Comparison of ENCODE assay signal across 32 cellular contexts in the genomic region with DNA sequence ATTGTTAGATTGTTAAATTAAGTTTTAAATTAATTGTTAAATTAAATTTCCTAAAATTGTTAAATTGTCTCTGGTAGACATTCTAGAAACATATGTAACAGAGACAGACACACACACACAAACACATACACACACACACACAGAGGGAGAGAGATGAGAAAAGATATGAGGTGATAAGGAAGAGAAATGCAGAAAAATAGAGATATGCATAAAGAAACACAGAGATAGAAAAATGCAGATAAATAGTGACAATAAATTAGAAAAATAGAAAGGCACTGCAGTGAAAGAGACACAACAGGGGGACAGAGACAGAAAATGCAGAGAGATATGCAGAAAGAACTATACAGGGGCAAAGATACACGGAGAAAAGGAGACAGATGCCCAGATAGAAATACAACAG.
"Had no signal": no experiment of that assay in that cellular context is flagged by ENCODE, and none has a peak within 500 bp of the region (broad histone marks: within the 10 kb centered on the region; RNA-seq: fewer than 3 reads in every experiment).

No MANE protein-coding gene starts in this region.

- DNase-seq: activated B cell treated with CpG ODN at 0.5 μM for 24 hours; activated CD4-positive, alpha-beta memory T cell treated with anti-CD3 and anti-CD28 coated beads for 36 hours; activated CD4-positive, alpha-beta T cell treated with anti-CD3 and anti-CD28 coated beads for 4 hours; activated CD4-positive, alpha-beta T cell treated with anti-CD3 and anti-CD28 coated beads, Interleukin-2, amount 10 ng/mL, durations not matched to agents 24 days and 14 days; activated CD4-positive, alpha-beta T cell treated with anti-CD3 and anti-CD28 coated beads, Interleukin-2, amount 50 U/mL, for 1 hour; activated CD4-positive, alpha-beta T cell treated with anti-CD3 and anti-CD28 coated beads, Interleukin-2, amount 50 U/mL, for 4 hours; activated CD4-positive, CD25-positive, alpha-beta regulatory T cell treated with anti-CD3 and anti-CD28 coated beads, Interleukin-2, amount 50 U/mL, for 72 hours; activated CD8-positive, alpha-beta memory T cell treated with anti-CD3 and anti-CD28 coated beads, Interleukin-2, amount 50 U/mL, for 4 hours; activated CD8-positive, alpha-beta T cell treated with anti-CD3 and anti-CD28 coated beads for 36 hours; activated gamma-delta T cell; activated naive CD4-positive, alpha-beta T cell treated with anti-CD3 and anti-CD28 coated beads, Interleukin-2, amount 10 ng/mL, durations not matched to agents 7 days and 5 days; activated naive CD4-positive, alpha-beta T cell treated with Interleukin-2 at 50 U/mL for 16 hours; activated naive CD8-positive, alpha-beta T cell treated with anti-CD3 and anti-CD28 coated beads, Interleukin-2, amount 50 U/mL, for 24 hours; activated T-cell treated with anti-CD3 and anti-CD28 coated beads for 4 hours; activated T-cell treated with anti-CD3 and anti-CD28 coated beads, Interleukin-2, amount 50 U/mL, for 1 hour; activated T-cell treated with anti-CD3 and anti-CD28 coated beads, Interleukin-2, amount 50 U/mL, for 4 hours; activated T-cell treated with anti-CD3 and anti-CD28 coated beads, Interleukin-2, amount 50 U/mL, for 72 hours; amygdala; anterior cingulate cortex; central memory CD4-positive, alpha-beta T cell; T-helper 1 cell; T-helper 2 cell; T-helper 9 cell had no signal

- H3K27me3 ChIP-seq: ascending aorta had no signal

- H3K9me3 ChIP-seq: ascending aorta had no signal

- H3K27ac ChIP-seq: ascending aorta, VCaP had no signal

- H3K9me3 Mint-ChIP-seq: activated B cell treated with CpG ODN at 0.5 μM for 24 hours; activated CD4-positive, alpha-beta memory T cell treated with anti-CD3 and anti-CD28 coated beads for 36 hours; activated CD4-positive, alpha-beta T cell treated with anti-CD3 and anti-CD28 coated beads, Interleukin-2, amount 10 ng/mL, durations not matched to agents 24 days and 14 days; activated CD8-positive, alpha-beta T cell treated with anti-CD3 and anti-CD28 coated beads for 36 hours; activated naive CD4-positive, alpha-beta T cell treated with anti-CD3 and anti-CD28 coated beads, Interleukin-2, amount 10 ng/mL, durations not matched to agents 7 days and 5 days; activated naive CD4-positive, alpha-beta T cell treated with anti-CD3 and anti-CD28 coated beads, Interleukin-2, amount 50 U/mL, for 24 hours; activated naive CD8-positive, alpha-beta T cell treated with anti-CD3 and anti-CD28 coated beads, Interleukin-2, amount 50 U/mL, for 24 hours; activated T-cell treated with anti-CD3 and anti-CD28 coated beads, Interleukin-2, amount 50 U/mL, for 4 hours; activated T-helper 1 cell treated with anti-CD3 and anti-CD28 coated beads, Interleukin-12 subunit alpha, Interleukin-12 subunit beta, Interleukin-2, Interleukin-4 antibody, amounts not matched to agents 30 ng/mL and 10 ng/mL and 1 ng/mL, durations not matched to agents 14 hours and 24 hours and 36 hours; activated T-helper 17 cell treated with anti-CD3 and anti-CD28 coated beads, Interleukin-2, amount 50 U/mL, for 72 hours; T-helper 1 cell treated with Interleukin-12 subunit alpha and Interleukin-12 subunit beta and Interleukin-4 antibody, amounts not matched to agents 30 μg/mL and 1 μg/mL, for 36 hours; T-helper 2 cell treated with Interferon-gamma antibody and Interleukin-4, amounts not matched to agents 5 μg/mL and 100 μg/mL, for 36 hours had no signal

- ATAC-seq: activated CD8-positive, alpha-beta T cell treated with anti-CD3 and anti-CD28 coated beads for 36 hours; activated naive CD8-positive, alpha-beta T cell treated with anti-CD3 and anti-CD28 coated beads, Interleukin-2, amount 50 U/mL, for 24 hours; activated T-cell treated with anti-CD3 and anti-CD28 coated beads, Interleukin-2, amount 50 U/mL, for 4 hours; activated T-cell treated with anti-CD3 and anti-CD28 coated beads, Interleukin-2, amount 50 U/mL, for 72 hours; activated T-helper 17 cell treated with anti-CD3 and anti-CD28 coated beads, Interleukin-2, amount 50 U/mL, for 72 hours had no signal

- H3K4me1 ChIP-seq: ascending aorta had no signal

- H3K4me1 Mint-ChIP-seq: activated T-helper 17 cell treated with anti-CD3 and anti-CD28 coated beads, Interleukin-2, amount 50 U/mL, for 72 hours had no signal

- H3K36me3 Mint-ChIP-seq: activated CD4-positive, alpha-beta memory T cell treated with anti-CD3 and anti-CD28 coated beads for 36 hours; activated naive CD4-positive, alpha-beta T cell treated with anti-CD3 and anti-CD28 coated beads, Interleukin-2, amount 10 ng/mL, durations not matched to agents 7 days and 5 days; activated naive CD4-positive, alpha-beta T cell treated with anti-CD3 and anti-CD28 coated beads, Interleukin-2, amount 50 U/mL, for 24 hours; activated naive CD8-positive, alpha-beta T cell; brain had no signal

- H3K36me3 ChIP-seq: ascending aorta had no signal

- H3K4me3 Mint-ChIP-seq: activated B cell treated with CpG ODN at 0.5 μM for 24 hours; activated CD4-positive, alpha-beta memory T cell treated with anti-CD3 and anti-CD28 coated beads for 36 hours; activated CD4-positive, alpha-beta T cell treated with anti-CD3 and anti-CD28 coated beads, Interleukin-2, amount 10 ng/mL, durations not matched to agents 24 days and 14 days; activated CD8-positive, alpha-beta T cell treated with anti-CD3 and anti-CD28 coated beads for 36 hours; activated naive CD4-positive, alpha-beta T cell treated with anti-CD3 and anti-CD28 coated beads, Interleukin-2, amount 10 ng/mL, durations not matched to agents 7 days and 5 days; activated naive CD8-positive, alpha-beta T cell; activated naive CD8-positive, alpha-beta T cell treated with anti-CD3 and anti-CD28 coated beads, Interleukin-2, amount 50 U/mL, for 24 hours; activated T-cell treated with anti-CD3 and anti-CD28 coated beads, Interleukin-2, amount 50 U/mL, for 4 hours; activated T-cell treated with anti-CD3 and anti-CD28 coated beads, Interleukin-2, amount 50 U/mL, for 72 hours; activated T-helper 1 cell treated with anti-CD3 and anti-CD28 coated beads, Interleukin-12 subunit alpha, Interleukin-12 subunit beta, Interleukin-2, Interleukin-4 antibody, amounts not matched to agents 30 ng/mL and 10 ng/mL and 1 ng/mL, durations not matched to agents 14 hours and 24 hours and 36 hours; brain; T-helper 1 cell treated with Interleukin-12 subunit alpha and Interleukin-12 subunit beta and Interleukin-4 antibody, amounts not matched to agents 30 μg/mL and 1 μg/mL, for 36 hours; T-helper 2 cell treated with Interferon-gamma antibody and Interleukin-4, amounts not matched to agents 5 μg/mL and 100 μg/mL, for 36 hours had no signal

- H3K27ac Mint-ChIP-seq: activated B cell treated with CpG ODN at 0.5 μM for 24 hours; activated CD4-positive, alpha-beta memory T cell treated with anti-CD3 and anti-CD28 coated beads for 36 hours; activated CD4-positive, alpha-beta T cell treated with anti-CD3 and anti-CD28 coated beads, Interleukin-2, amount 10 ng/mL, durations not matched to agents 24 days and 14 days; activated CD8-positive, alpha-beta T cell treated with anti-CD3 and anti-CD28 coated beads for 36 hours; activated naive CD4-positive, alpha-beta T cell treated with anti-CD3 and anti-CD28 coated beads, Interleukin-2, amount 50 U/mL, for 24 hours; activated naive CD8-positive, alpha-beta T cell; activated naive CD8-positive, alpha-beta T cell treated with anti-CD3 and anti-CD28 coated beads, Interleukin-2, amount 50 U/mL, for 24 hours; activated T-cell treated with anti-CD3 and anti-CD28 coated beads, Interleukin-2, amount 50 U/mL, for 72 hours; activated T-helper 1 cell treated with anti-CD3 and anti-CD28 coated beads, Interleukin-12 subunit alpha, Interleukin-12 subunit beta, Interleukin-2, Interleukin-4 antibody, amounts not matched to agents 30 ng/mL and 10 ng/mL and 1 ng/mL, durations not matched to agents 14 hours and 24 hours and 36 hours; activated T-helper 17 cell treated with anti-CD3 and anti-CD28 coated beads, Interleukin-2, amount 50 U/mL, for 72 hours; brain; T-helper 1 cell treated with Interleukin-12 subunit alpha and Interleukin-12 subunit beta and Interleukin-4 antibody, amounts not matched to agents 30 μg/mL and 1 μg/mL, for 36 hours; T-helper 2 cell treated with Interferon-gamma antibody and Interleukin-4, amounts not matched to agents 5 μg/mL and 100 μg/mL, for 36 hours had no signal

- H3K4me3 ChIP-seq: ascending aorta had no signal
